In the genomic region with DNA sequence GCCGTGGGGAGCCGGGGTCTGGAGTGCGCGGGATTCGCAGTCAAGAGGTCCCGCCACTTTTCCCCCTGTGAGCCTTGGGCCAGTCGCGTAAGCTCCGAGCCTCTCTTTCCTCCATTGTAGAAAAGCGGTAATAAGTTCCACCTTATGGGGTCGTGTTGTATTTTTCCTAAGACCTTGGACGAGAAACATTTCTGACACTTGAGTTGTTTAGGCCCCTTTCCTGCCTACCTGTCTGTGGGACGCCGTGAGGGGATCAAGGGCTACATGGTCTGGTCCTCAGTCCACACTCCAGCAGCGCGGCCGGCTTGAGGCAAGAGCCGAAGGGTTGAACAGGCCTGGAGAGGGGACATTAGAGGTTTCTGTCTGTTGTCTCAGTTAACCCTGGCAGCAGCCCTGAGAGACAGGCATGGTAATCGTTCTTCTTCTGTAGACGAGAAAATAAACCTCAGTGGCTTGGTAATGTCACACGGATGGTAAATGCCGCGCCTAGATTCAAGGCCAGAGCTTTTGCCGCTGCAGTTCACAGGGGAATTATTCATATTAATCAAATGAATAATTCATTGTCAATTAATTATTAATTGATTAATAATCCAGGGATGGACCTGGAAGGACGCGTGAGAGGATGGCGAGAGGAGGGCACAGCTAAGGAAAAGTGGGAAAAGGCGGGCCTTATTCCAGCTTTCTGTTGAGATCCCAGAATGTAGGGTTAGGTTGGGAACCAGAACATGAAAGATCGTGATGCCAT, we compare ENCODE assay signal across 8 cellular contexts. TPM values are rescaled to one million over a fixed set of nuclear protein-coding genes. Genes with fewer than 3 reads are reported as not detected.
DNase-seq lines count a peak whose midpoint lies in the region; ATAC-seq and TF ChIP-seq lines count a peak whose summit lies in the region.

No MANE protein-coding gene starts in this region.

- H2AFZ ChIP-seq in OCI-LY3 (ENCODE audit: low read depth, low read length) (peak overlapping the region; percentile 91; the same call in 1 of the 2 replicates), osteoblast (ENCODE audit: low read length) (peak overlapping the region; percentile 96)

- H3K27ac Mint-ChIP-seq in endothelial cell (ENCODE audit: unreplicated experiment): peak overlapping the region; percentile 93

- peak overlapping the region; percentile 99 for H3K9ac ChIP-seq in OCI-LY3 (ENCODE audit: low read length)

- H3K36me3 Mint-ChIP-seq in endothelial cell (ENCODE audit: low read depth, unreplicated experiment): peaks cover 10% of the 10 kb centered on the region

- H4K20me1 ChIP-seq in OCI-LY3 (ENCODE audit: insufficient read depth, low read length) (peaks cover 8% of the 10 kb centered on the region; the same call in 1 of the 2 replicates), osteoblast (ENCODE audit: insufficient read depth, low read length) (peaks cover 6% of the 10 kb centered on the region)

- H3K4me3 ChIP-seq in BE2C (ENCODE audit: low read depth, low read length) (peak overlapping the region; percentile 88), OCI-LY3 (ENCODE audit: low read length) (peak overlapping the region; percentile 90), osteoblast (ENCODE audit: insufficient read depth, low read length) (peak overlapping the region; percentile 91)

- peak; percentile 27 for ATAC-seq in GM21381 (IDR thresholded peaks at IDR 0.05; ENCODE audit: unreplicated experiment)
- ATAC-seq in esophagus mucosa: no peak

- H3K4me1 ChIP-seq in BE2C (no peaks in the 10 kb centered on the region), OCI-LY3 (ENCODE audit: low read length) (peaks cover 29% of the 10 kb centered on the region), osteoblast (ENCODE audit: insufficient read depth, low read length) (peaks cover 11% of the 10 kb centered on the region)

- H3K4me2 ChIP-seq in OCI-LY3 (ENCODE audit: low read length) (peak overlapping the region; percentile 77), osteoblast (ENCODE audit: insufficient read depth, low read length) (peak overlapping the region; percentile 91)

- no peaks in the 10 kb centered on the region for H3K9me3 Mint-ChIP-seq in endothelial cell (ENCODE audit: unreplicated experiment)

- TF ChIP-seq CTCF in BE2C (IDR thresholded peaks at IDR 0.05; ENCODE audit: low read depth, low read length) (no peak), OCI-LY3 (IDR thresholded peaks at IDR 0.05; ENCODE audit: low read depth, low read length) (no peak), endothelial cell (IDR thresholded peaks at IDR 0.05; ENCODE audit: unreplicated experiment) (no peak), osteoblast (IDR thresholded peaks at IDR 0.05; ENCODE audit: extremely low read depth, low read depth, low read length) (no peak)

- peaks cover 92% of the 10 kb centered on the region for H3K79me2 ChIP-seq in OCI-LY3 (ENCODE audit: low read length)
- H3K79me2 ChIP-seq in osteoblast (ENCODE audit: insufficient read depth, low read length): peaks cover 80% of the 10 kb centered on the region

- no peak for DNase-seq in BE2C
- no peak for DNase-seq in endothelial cell (ENCODE audit: low spot score)
- DNase-seq in osteoblast (ENCODE audit: insufficient read length, low spot score, missing footprints): peak; percentile 74
- DNase-seq in HuH-7.5 (ENCODE audit: low spot score): no peak
- DNase-seq in superior temporal gyrus (ENCODE audit: extremely low spot score): no peak

- H3K4me3 Mint-ChIP-seq in endothelial cell (ENCODE audit: unreplicated experiment): peak overlapping the region; percentile 95

- H3K27me3 ChIP-seq in BE2C (no peaks in the 10 kb centered on the region), OCI-LY3 (ENCODE audit: low read depth, low read length) (no peaks in the 10 kb centered on the region), osteoblast (ENCODE audit: insufficient read depth, low read length) (no peaks in the 10 kb centered on the region)

- H3K36me3 ChIP-seq in BE2C (peaks cover 20% of the 10 kb centered on the region), OCI-LY3 (replicated peaks; ENCODE audit: low read depth, low read length) (peaks cover 51% of the 10 kb centered on the region), osteoblast (ENCODE audit: insufficient read depth, low read length) (peaks cover 31% of the 10 kb centered on the region)

- no peaks in the 10 kb centered on the region for H3K9me3 ChIP-seq in BE2C
- no peaks in the 10 kb centered on the region for H3K9me3 ChIP-seq in OCI-LY3 (ENCODE audit: insufficient read depth, low read length)
- H3K9me3 ChIP-seq in osteoblast (ENCODE audit: low read depth, low read length): no peaks in the 10 kb centered on the region

- peaks cover 17% of the 10 kb centered on the region for H3K4me1 Mint-ChIP-seq in endothelial cell (ENCODE audit: unreplicated experiment)

- peaks cover 27% of the 10 kb centered on the region for H3K27me3 Mint-ChIP-seq in endothelial cell (ENCODE audit: unreplicated experiment)

- H3K27ac ChIP-seq in OCI-LY3 (ENCODE audit: low read length) (peak overlapping the region; percentile 83), osteoblast (ENCODE audit: low read depth, low read length) (peak overlapping the region; percentile 99)

RNA-seq across cellular contexts. Expression of a gene that starts 0.5 kb away (rescaled TPM):
- polyA plus RNA-seq in BE2C (2012; ENCODE audit: insufficient read depth, insufficient read length, low read depth): 58.3 TPM
- total RNA-seq in endothelial cell (ENCODE audit: unreplicated experiment) (22.0 TPM), osteoblast (7.7 and 9.0 TPM in 2 replicates), esophagus mucosa (18.7 TPM)

RNA-seq across cellular contexts. Expression of a gene that starts 0.9 kb away (rescaled TPM):
- 262 TPM for polyA plus RNA-seq in BE2C (2012; ENCODE audit: insufficient read depth, insufficient read length, low read depth)
- total RNA-seq in endothelial cell (ENCODE audit: unreplicated experiment) (125 TPM), osteoblast (63.3 and 81.9 TPM in 2 replicates), esophagus mucosa (90.9 TPM)

RNA-seq across cellular contexts. Expression of a gene that starts 23.5 kb away (rescaled TPM):
- polyA plus RNA-seq in BE2C (2012; ENCODE audit: insufficient read depth, insufficient read length, low read depth): 29.5 TPM
- total RNA-seq in endothelial cell (ENCODE audit: unreplicated experiment) (102 TPM), osteoblast (303 and 323 TPM in 2 replicates), esophagus mucosa (7.5 TPM)

RNA-seq across cellular contexts. Expression of a gene that starts 34.8 kb away (rescaled TPM):
- polyA plus RNA-seq in BE2C (2012; ENCODE audit: insufficient read depth, insufficient read length, low read depth): 54.5 TPM
- total RNA-seq in endothelial cell (ENCODE audit: unreplicated experiment) (682 TPM), osteoblast (258 and 275 TPM in 2 replicates), esophagus mucosa (43.3 TPM)

RNA-seq across cellular contexts. Expression of a gene that starts 40.8 kb away (rescaled TPM):
- polyA plus RNA-seq in BE2C (2012; ENCODE audit: insufficient read depth, insufficient read length, low read depth): 6.3 TPM
- total RNA-seq in endothelial cell (ENCODE audit: unreplicated experiment): 1.5 TPM
- total RNA-seq in osteoblast: 0.29 and 0.36 TPM in 2 replicates
- 0.88 TPM for total RNA-seq in esophagus mucosa

Comparison
In these comparisons a context has a peak if more than half of its experiments do, and no peak if none do; other contexts are left out.
1. RNA of a gene that starts 23.5 kb away (total RNA-seq): 303 to 323 TPM in osteoblast and 102 TPM in endothelial cell (single experiment); 7.5 TPM in esophagus mucosa (single experiment); every median in the first group is over 10 times any median in the second.
2. Peak in every context shown above with its lines, with median percentiles within 50 percentile points of each other: H3K4me3 ChIP-seq.